Comparison of ENCODE assay signal across 15 cellular contexts in the genomic region with DNA sequence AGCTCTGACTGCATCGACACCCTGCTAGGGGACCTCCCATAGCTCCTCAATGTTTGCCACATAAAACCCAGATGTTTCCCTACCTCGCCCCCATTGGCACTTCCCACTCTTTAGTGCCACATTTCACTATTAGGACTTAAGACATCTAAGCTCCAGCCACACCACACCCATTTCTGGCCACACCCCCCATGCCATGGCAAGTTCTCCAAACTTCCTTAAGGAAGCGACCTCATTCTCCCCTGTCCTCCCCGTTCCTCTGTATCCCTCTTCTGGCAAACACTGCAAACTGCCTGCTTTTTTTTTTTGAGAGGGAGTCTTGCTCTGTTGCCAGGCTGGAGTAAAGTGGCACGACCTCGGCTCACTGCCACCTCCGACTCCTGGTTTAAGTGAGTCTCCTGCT.
DNase-seq lines count a peak whose midpoint lies in the region; ATAC-seq, FAIRE-seq and TF ChIP-seq lines count a peak whose summit lies in the region.
"Had no signal": no experiment of that assay in that cellular context is flagged by ENCODE, and none has a peak within 500 bp of the region (broad histone marks: within the 10 kb centered on the region; RNA-seq: fewer than 3 reads in every experiment).

No MANE protein-coding gene starts in this region.

- no peaks in the 10 kb centered on the region for H3K27me3 Mint-ChIP-seq in T-helper 17 cell

- H2AFZ ChIP-seq in fibroblast of lung (ENCODE audit: low read length) (no peak overlapping the region), HepG2 (ENCODE audit: low read length) (no peak overlapping the region)

- TF ChIP-seq EP300 in HepG2 (IDR thresholded peaks at IDR 0.05; ENCODE audit: low read depth in 2 of 2, low read length in 2 of 2) (no peak), HepG2 (CRISPR knock-in tag; IDR thresholded peaks at IDR 0.05; ENCODE audit: borderline replicate concordance) (no peak)

- intact Hi-C loops in left ventricle myocardium superior (cut with micrococcal nuclease) (no loop called here), cardiac septum (cut with DNase I) (no loop called here), upper lobe of right lung (cut with DNase I) (no loop called here), HepG2 (cut with micrococcal nuclease; ENCODE audit: unreplicated experiment) (no loop called here)

- no peak overlapping the region for H3K27ac ChIP-seq in fibroblast of lung (ENCODE audit: insufficient read depth, low read length)
- H3K27ac ChIP-seq in upper lobe of right lung = no peak overlapping the region
- H3K27ac ChIP-seq in HepG2 (ENCODE audit: extremely low read length, insufficient read depth, low read length) = no peak overlapping the region

- no peaks in the 10 kb centered on the region for H3K9me3 ChIP-seq in T-helper 17 cell (ENCODE audit: control insufficient read depth, low read length, poor library complexity, severe bottlenecking)
- H3K9me3 ChIP-seq in fibroblast of lung (ENCODE audit: control insufficient read depth, insufficient read depth, low read depth, low read length) = no peaks in the 10 kb centered on the region
- H3K9me3 ChIP-seq in upper lobe of right lung = no peaks in the 10 kb centered on the region
- H3K9me3 ChIP-seq in HepG2 (ENCODE audit: low read length) = no peaks in the 10 kb centered on the region

- H3K4me1 Mint-ChIP-seq in T-helper 17 cell = peaks cover 44% of the 10 kb centered on the region

- FAIRE-seq in HepG2 (lab: Jason Lieb, UNC) = no peak

- no peak for TF ChIP-seq RAD21 in HepG2 (CRISPR knock-in tag; IDR thresholded peaks at IDR 0.05)

- H3K4me3 Mint-ChIP-seq in T-helper 17 cell = peak overlapping the region; percentile 37

- TF ChIP-seq POLR2A in HepG2 (IDR thresholded peaks at IDR 0.05; ENCODE audit: insufficient read depth in 1 of 2, low read depth in 2 of 2, low read length in 2 of 2) = no peak

- H3K36me3 ChIP-seq in fibroblast of lung (ENCODE audit: control insufficient read depth, insufficient read depth, low read length) = peaks cover 5% of the 10 kb centered on the region
- H3K36me3 ChIP-seq in upper lobe of right lung = peaks cover 44% of the 10 kb centered on the region
- H3K36me3 ChIP-seq in HepG2 (replicated peaks in 1 of 2; ENCODE audit: control insufficient read depth in 1 of 2, insufficient read depth in 2 of 2, low read length in 2 of 2) = peaks cover 4 to 12% of the 10 kb centered on the region in 2 experiments; a peak in 3 of 5 replicates

- H3K27ac Mint-ChIP-seq in T-helper 17 cell = peak overlapping the region; percentile 100

- CTCF ChIA-PET in HepG2 (lab: Yijun Ruan, JAX; ENCODE audit: low intra/inter-chr PET ratio, low total read pairs) = no interaction called here

- no peak overlapping the region for H3K9ac ChIP-seq in fibroblast of lung (ENCODE audit: insufficient read depth, low read length)
- H3K9ac ChIP-seq in HepG2 (ENCODE audit: insufficient read depth, low read depth, low read length) = no peak overlapping the region

- whole genome bisulfite sequencing in HepG2 (ENCODE audit: low lambda C conversion rate) = 96% methylated on average over 7 of the region's 7 CpGs

- DNase-seq in left ventricle myocardium superior (no peak), cardiac septum (ENCODE audit: low spot score) (no peak), T-helper 17 cell (no peak), fibroblast of lung (ENCODE audit: low read depth in 2 of 2) (peak; percentile 33 to 36), upper lobe of right lung (peak; percentile 69), ureter (ENCODE audit: low spot score) (no peak), HepG2 (ENCODE audit: low spot score) (no peak)
- DNase-seq: activated naive CD4-positive, alpha-beta T cell treated with anti-CD3 and anti-CD28 coated beads, Interleukin-2, amount 50 U/mL, for 16 hours; DMS79; IMR-90; NCI-H748 treated with DMSO at 0.1 percent for 48 hours; stimulated activated CD8-positive, alpha-beta memory T cell treated with anti-CD3 and anti-CD28 coated beads, Interleukin-4, amount 100 ng/mL, for 48 hours; T-helper 9 cell had no signal

- H3K27me3 ChIP-seq in fibroblast of lung (ENCODE audit: control insufficient read depth, insufficient read depth, low read length) (no peaks in the 10 kb centered on the region), upper lobe of right lung (no peaks in the 10 kb centered on the region), HepG2 (ENCODE audit: control insufficient read depth in 1 of 2, insufficient read depth in 2 of 2, low read length in 2 of 2) (no peaks in the 10 kb centered on the region)

- H3K36me3 Mint-ChIP-seq in T-helper 17 cell (ENCODE audit: low read depth) = peaks cover 12% of the 10 kb centered on the region

- POLR2A ChIA-PET in HepG2 (lab: Yijun Ruan, JAX) = interaction anchor here (0.6 kb wide), 1 partner anchor 11 kb away, joined by 3 read pairs; no protein-coding TSS in a partner anchor

- H3K4me3 ChIP-seq in fibroblast of lung (replicated peaks in 1 of 4; ENCODE audit: control extremely low read depth in 1 of 4, insufficient read depth in 1 of 4, low read depth in 3 of 4, low read length in 4 of 4) (no peak overlapping the region), upper lobe of right lung (no peak overlapping the region), HepG2 (replicated peaks in 1 of 3; ENCODE audit: insufficient read depth in 1 of 3, low read depth in 2 of 3, low read length in 3 of 3) (no peak overlapping the region)
- H3K4me3 ChIP-seq: lung had no signal

- H3K4me1 ChIP-seq in fibroblast of lung (ENCODE audit: control insufficient read depth, extremely low read depth, insufficient read depth, low read length) (no peaks in the 10 kb centered on the region), upper lobe of right lung (no peaks in the 10 kb centered on the region), HepG2 (ENCODE audit: insufficient read depth, low read length) (peaks cover 2% of the 10 kb centered on the region)

- ATAC-seq in left ventricle myocardium superior (peak; percentile 48), T-helper 17 cell (no peak), upper lobe of right lung (peak; percentile 85), HG03108 (IDR thresholded peaks at IDR 0.05; ENCODE audit: unreplicated experiment) (no peak), HepG2 (no peak)

- no peaks in the 10 kb centered on the region for H4K20me1 ChIP-seq in fibroblast of lung (ENCODE audit: control insufficient read depth, extremely low read depth, insufficient read depth, low read length)
- no peaks in the 10 kb centered on the region for H4K20me1 ChIP-seq in HepG2 (ENCODE audit: insufficient read depth, low read length)

- H3K4me2 ChIP-seq in fibroblast of lung (ENCODE audit: extremely low read depth, insufficient read depth, low read length) (no peak overlapping the region), HepG2 (ENCODE audit: low read depth, low read length) (no peak overlapping the region)

- TF ChIP-seq CTCF in fibroblast of lung (conservative IDR thresholded peaks at IDR 0.05 in 1 of 2, IDR thresholded peaks at IDR 0.05 in 1 of 2; ENCODE audit: low read depth in 1 of 2, low read length in 2 of 2) (no peak), upper lobe of right lung (IDR thresholded peaks at IDR 0.05) (peak; percentile 16), HepG2 (CRISPR knock-in tag; IDR thresholded peaks at IDR 0.05) (no peak)

- no TSS peak for BruUV-seq in HepG2 (replicated peaks; lab: Mats Ljungman, UMichigan)

- no peaks in the 10 kb centered on the region for H3K79me2 ChIP-seq in fibroblast of lung (ENCODE audit: control insufficient read depth, insufficient read depth, low read length)
- H3K79me2 ChIP-seq in HepG2 (ENCODE audit: insufficient read depth, low read length) = no peaks in the 10 kb centered on the region

- in situ Hi-C loops in HepG2 (cut with HindIII; ENCODE audit: extremely low pct_ligation_motif_present, low pct_unique_long_range_greater_than_20kb) = no loop called here

TF ChIP-seq in HepG2, 621 proteins besides CTCF, POLR2A, EP300 and RAD21:
- TF ChIP-seq SMC3 (IDR thresholded peaks at IDR 0.05; ENCODE audit: low read length) = no peak
- no peak for TF ChIP-seq ZNF747 (CRISPR knock-in tag; IDR thresholded peaks at IDR 0.05; ENCODE audit: borderline replicate concordance)
- no peak for TF ChIP-seq RELA (CRISPR knock-in tag; IDR thresholded peaks at IDR 0.05)
- no peak for TF ChIP-seq ZNF792 (CRISPR knock-in tag; IDR thresholded peaks at IDR 0.05)
TF ChIP-seq in HepG2: peak in this region for 0.

Comparison
In these comparisons a context has a peak if more than half of its experiments do, and no peak if none do; other contexts are left out.
1. ATAC-seq: peak in left ventricle myocardium superior (single experiment) and upper lobe of right lung (single experiment); none in T-helper 17 cell (single experiment), HG03108 (single experiment) and HepG2 (single experiment).
2. DNase-seq: peak in fibroblast of lung (2 of 2) and upper lobe of right lung (single experiment); none in left ventricle myocardium superior (single experiment), cardiac septum (single experiment), T-helper 17 cell (0 of 3), ureter (single experiment) and HepG2 (single experiment).